In genomic region chr1:247330548-247331171, GRCh38 we compare ENCODE assay signal across 8 cellular contexts. TPM values are rescaled to one million over a fixed set of nuclear protein-coding genes. Genes with fewer than 3 reads are reported as not detected.
DNase-seq lines count a peak whose midpoint lies in the region; ATAC-seq and TF ChIP-seq lines count a peak whose summit lies in the region.

No MANE protein-coding gene starts in this region.

- H3K4me3 ChIP-seq in CD4-positive, alpha-beta memory T cell (ENCODE audit: low read length in 2 of 2) = peak overlapping the region in 1 of 2 donors; percentile 69
- H3K4me3 ChIP-seq in HCT116 (replicated peaks in 1 of 2; ENCODE audit: low read depth in 1 of 2, low read length in 2 of 2) (peak overlapping the region; percentile 86 to 93), thoracic aorta (peak overlapping the region; percentile 96)

- peaks cover 1 to 19% (median 13%) of the 10 kb centered on the region in 4 donors for H3K4me1 Mint-ChIP-seq in CD4-positive, alpha-beta memory T cell
- H3K4me1 Mint-ChIP-seq in activated CD4-positive, alpha-beta memory T cell treated with anti-CD3 and anti-CD28 coated beads for 36 hours (ENCODE audit: low read depth) = peaks cover 13% of the 10 kb centered on the region
- peaks cover 20% of the 10 kb centered on the region in 2 donors for H3K4me1 Mint-ChIP-seq in immature natural killer cell

- no peaks in the 10 kb centered on the region for H3K27me3 ChIP-seq in CD4-positive, alpha-beta memory T cell (ENCODE audit: insufficient read depth, low read length)
- H3K27me3 ChIP-seq in HCT116 (ENCODE audit: insufficient read depth, low read length) = no peaks in the 10 kb centered on the region
- H3K27me3 ChIP-seq in thoracic aorta (replicated peaks; ENCODE audit: insufficient read depth) = no peaks in the 10 kb centered on the region

- BruUV-seq in HCT116 (replicated peaks; lab: Mats Ljungman, UMichigan) = TSS peak; percentile 35

- H3K79me2 ChIP-seq in HCT116 (ENCODE audit: insufficient read depth, low read length) = peaks cover 76% of the 10 kb centered on the region

- no peak for DNase-seq in CD4-positive, alpha-beta memory T cell
- DNase-seq in HCT116 (ENCODE audit: low read depth, low spot score) (no peak), immature natural killer cell (no peak), thoracic aorta (ENCODE audit: low spot score) (no peak), NCI-H1092 treated with DMSO at 0.1 percent for 48 hours (lab: John Stamatoyannopoulos, UW) (no peak), DMS 273 (lab: John Stamatoyannopoulos, UW; ENCODE audit: unreplicated experiment) (no peak), HK-2 (ENCODE audit: unreplicated experiment) (no peak)
- peak; percentile 11 for DNase-seq in activated CD4-positive, alpha-beta memory T cell treated with anti-CD3 and anti-CD28 coated beads for 36 hours

- H3K36me3 Mint-ChIP-seq in CD4-positive, alpha-beta memory T cell = peaks cover 7 to 9% of the 10 kb centered on the region in 2 donors
- peaks cover 17% of the 10 kb centered on the region for H3K36me3 Mint-ChIP-seq in activated CD4-positive, alpha-beta memory T cell treated with anti-CD3 and anti-CD28 coated beads for 36 hours
- peaks cover 4 to 8% (median 5%) of the 10 kb centered on the region in 3 donors for H3K36me3 Mint-ChIP-seq in immature natural killer cell

- TF ChIP-seq RAD21 in HCT116 (IDR thresholded peaks at IDR 0.05; ENCODE audit: low read depth) = no peak

- H3K9me3 Mint-ChIP-seq in CD4-positive, alpha-beta memory T cell = no peaks in the 10 kb centered on the region
- no peaks in the 10 kb centered on the region for H3K9me3 Mint-ChIP-seq in activated CD4-positive, alpha-beta memory T cell treated with anti-CD3 and anti-CD28 coated beads for 36 hours
- H3K9me3 Mint-ChIP-seq in immature natural killer cell = no peaks in the 10 kb centered on the region

- peak overlapping the region; percentile 31 for H3K27ac ChIP-seq in CD4-positive, alpha-beta memory T cell (ENCODE audit: low read depth, low read length)
- peak overlapping the region; percentile 94 for H3K27ac ChIP-seq in HCT116 (ENCODE audit: low read depth, low read length)
- H3K27ac ChIP-seq in thoracic aorta = peak overlapping the region; percentile 91 to 92

- no peaks in the 10 kb centered on the region for H3K36me3 ChIP-seq in CD4-positive, alpha-beta memory T cell (ENCODE audit: insufficient read depth, low read length)
- H3K36me3 ChIP-seq in HCT116 (ENCODE audit: control insufficient read depth in 1 of 2, insufficient read depth in 2 of 2, low read length in 2 of 2) (peaks cover 18 to 27% of the 10 kb centered on the region in 2 experiments; a peak in 3 of 4 replicates), thoracic aorta (peaks cover 24% of the 10 kb centered on the region)

- no peaks in the 10 kb centered on the region for H3K9me3 ChIP-seq in CD4-positive, alpha-beta memory T cell (ENCODE audit: control insufficient read depth in 1 of 2, low read length in 2 of 2)
- H3K9me3 ChIP-seq in HCT116 (ENCODE audit: control insufficient read depth in 1 of 2, insufficient read depth in 1 of 2, low read depth in 1 of 2, low read length in 2 of 2) (no peaks in the 10 kb centered on the region), thoracic aorta (no peaks in the 10 kb centered on the region)

- H4K20me1 ChIP-seq in HCT116 (ENCODE audit: insufficient read depth) = no peaks in the 10 kb centered on the region

- POLR2A ChIA-PET in CD4-positive, alpha-beta memory T cell (lab: Charles Lee; ENCODE audit: partially characterized antibody) = interaction anchor here (0.9 to 1.2 kb wide), 2 partner anchors 59 to 120 kb away, joined by 4 to 7 read pairs; no protein-coding TSS in a partner anchor
- POLR2A ChIA-PET in HCT116 (lab: Charles Lee) = no interaction called here
- POLR2A ChIA-PET in activated CD4-positive, alpha-beta memory T cell treated with anti-CD3 and anti-CD28 coated beads for 36 hours (lab: Charles Lee) = interaction anchor here (0.6 to 1.6 kb wide), 5 partner anchors 7 to 399 kb away, joined by 3 to 5 read pairs (median 4); partner anchors contain the start of genes AHCTF1 and ZNF670

- H3K4me1 ChIP-seq in CD4-positive, alpha-beta memory T cell (ENCODE audit: insufficient read depth, low read length) = peaks cover 16% of the 10 kb centered on the region
- H3K4me1 ChIP-seq in HCT116 (ENCODE audit: control insufficient read depth in 1 of 2, insufficient read depth in 2 of 2, low read length in 2 of 2) (peaks cover 15 to 30% of the 10 kb centered on the region in 2 experiments), thoracic aorta (ENCODE audit: control insufficient read depth in 1 of 2, low read depth in 2 of 2) (peaks cover 6 to 21% of the 10 kb centered on the region in 2 donors)

- peak overlapping the region; percentile 92 to 98 (median 93) for H3K4me3 Mint-ChIP-seq in CD4-positive, alpha-beta memory T cell
- peak overlapping the region; percentile 83 for H3K4me3 Mint-ChIP-seq in activated CD4-positive, alpha-beta memory T cell treated with anti-CD3 and anti-CD28 coated beads for 36 hours
- H3K4me3 Mint-ChIP-seq in immature natural killer cell = peak overlapping the region; percentile 90 to 95 (median 92)

- CTCF ChIA-PET in CD4-positive, alpha-beta memory T cell (lab: Charles Lee; ENCODE audit: partially characterized antibody) = interaction anchor here (1.1 to 1.7 kb wide), 2 partner anchors 60 to 63 kb away, joined by 3 to 7 read pairs; no protein-coding TSS in a partner anchor
- CTCF ChIA-PET in HCT116 (lab: Charles Lee) = interaction anchor here (1.0 kb wide), 1 partner anchor 42 kb away, joined by 4 read pairs; no protein-coding TSS in a partner anchor
- CTCF ChIA-PET in activated CD4-positive, alpha-beta memory T cell treated with anti-CD3 and anti-CD28 coated beads for 36 hours (lab: Charles Lee) = interaction anchor here (1.9 kb wide), 1 partner anchor 42 kb away, joined by 10 read pairs; no protein-coding TSS in a partner anchor

- intact Hi-C loops in CD4-positive, alpha-beta memory T cell (cut with micrococcal nuclease) = loop anchor here (1.0 to 2.0 kb wide), 3 partner anchors 120 to 400 kb away; partner anchors contain the start of genes AHCTF1 and ZNF669
- intact Hi-C loops in HCT116 (cut with micrococcal nuclease) = loop anchor here (2.0 to 5.0 kb wide), 3 partner anchors 118 to 413 kb away; partner anchors contain the start of gene AHCTF1
- intact Hi-C loops in activated CD4-positive, alpha-beta memory T cell treated with anti-CD3 and anti-CD28 coated beads for 36 hours (cut with micrococcal nuclease) = loop anchor here (1.0 to 10.0 kb wide), 5 partner anchors 7 to 398 kb away; partner anchors contain the start of genes ZNF669 and ZNF670

- H3K9ac ChIP-seq in HCT116 (ENCODE audit: low read length) = peak overlapping the region; percentile 95

- TF ChIP-seq CTCF in HCT116 (IDR thresholded peaks at IDR 0.05 in 2 of 3, conservative IDR thresholded peaks at IDR 0.05 in 1 of 3; ENCODE audit: borderline replicate concordance in 1 of 3, insufficient read depth in 1 of 3, low read depth in 2 of 3, low read length in 2 of 3) = no peak
- no peak for TF ChIP-seq CTCF in thoracic aorta (IDR thresholded peaks at IDR 0.05)

- peak overlapping the region in 6 of 7 donors; percentile 8 to 93 (median 64) for H3K27ac Mint-ChIP-seq in CD4-positive, alpha-beta memory T cell
- peak overlapping the region; percentile 66 for H3K27ac Mint-ChIP-seq in activated CD4-positive, alpha-beta memory T cell treated with anti-CD3 and anti-CD28 coated beads for 36 hours
- peak overlapping the region in 4 of 6 donors; percentile 24 to 86 (median 79) for H3K27ac Mint-ChIP-seq in immature natural killer cell

- H2AFZ ChIP-seq in HCT116 (ENCODE audit: low read depth, low read length, poor library complexity, severe bottlenecking) = no peak overlapping the region

- H3K4me2 ChIP-seq in HCT116 (ENCODE audit: low read length) = peak overlapping the region; percentile 91

- peak; percentile 37 for ATAC-seq in HCT116
- no peak for ATAC-seq in thoracic aorta (ENCODE audit: insufficient number of reproducible peaks, low FRiP score, low read depth)

- H3K27me3 Mint-ChIP-seq in CD4-positive, alpha-beta memory T cell = no peaks in the 10 kb centered on the region
- no peaks in the 10 kb centered on the region for H3K27me3 Mint-ChIP-seq in activated CD4-positive, alpha-beta memory T cell treated with anti-CD3 and anti-CD28 coated beads for 36 hours
- peaks cover 0 to 5% (median 4%) of the 10 kb centered on the region in 3 donors for H3K27me3 Mint-ChIP-seq in immature natural killer cell (ENCODE audit: low read depth in 3 of 3)

- no peak for TF ChIP-seq POLR2A in HCT116 (IDR thresholded peaks at IDR 0.05; ENCODE audit: borderline replicate concordance, extremely low read depth, insufficient read depth, insufficient read length)

- H3K9me2 ChIP-seq in HCT116 (ENCODE audit: insufficient read depth) = no peaks in the 10 kb centered on the region

- RAD21 ChIA-PET in HCT116 (lab: Charles Lee; ENCODE audit: low non-redundant PET in 1 of 2, low total read pairs in 2 of 2, uncharacterized antibody in 2 of 2, unreplicated experiment in 2 of 2) = no interaction called here

TF ChIP-seq in HCT116, 20 proteins besides CTCF, POLR2A, EP300 and RAD21:
- peak; percentile 38 for TF ChIP-seq MAX (IDR thresholded peaks at IDR 0.05)
- no peak for TF ChIP-seq FOSL1 (IDR thresholded peaks at IDR 0.05; ENCODE audit: low read depth)
- TF ChIP-seq EGR1 (IDR thresholded peaks at IDR 0.05; ENCODE audit: low read depth) = no peak

RNA-seq across cellular contexts. Expression of gene ZNF496, which starts 1.0 kb away (rescaled TPM):
- total RNA-seq in CD4-positive, alpha-beta memory T cell = 10 to 100 TPM; 11.3 to 12.4 TPM
- polyA plus RNA-seq in CD4-positive, alpha-beta memory T cell = 1 to 10 TPM; 1.4 to 2.7 TPM
- total RNA-seq in HCT116 (2021; ENCODE audit: unreplicated experiment) = 37.4 TPM
- 24.8 and 26.0 TPM in 2 replicates for polyA plus RNA-seq in HCT116 (2012)
- total RNA-seq in activated CD4-positive, alpha-beta memory T cell treated with anti-CD3 and anti-CD28 coated beads for 36 hours = 10 to 100 TPM; 10.6 to 12.0 TPM
- polyA plus RNA-seq in immature natural killer cell = 10 to 100 TPM in 2 of 3 donors, 1 to 10 TPM in 1; 2.7 to 11.0 (median 10.5) TPM
- 10 to 100 TPM; 37.0 to 55.4 TPM for total RNA-seq in thoracic aorta

Comparison
In these comparisons a context has a peak if more than half of its experiments do, and no peak if none do; other contexts are left out.
1. H3K27ac ChIP-seq: peak in every context shown above with its lines; median percentile 94 in HCT116; 92 in thoracic aorta; 31 in CD4-positive, alpha-beta memory T cell.